Comparison of ENCODE assay signal across 9 cellular contexts in the genomic region with DNA sequence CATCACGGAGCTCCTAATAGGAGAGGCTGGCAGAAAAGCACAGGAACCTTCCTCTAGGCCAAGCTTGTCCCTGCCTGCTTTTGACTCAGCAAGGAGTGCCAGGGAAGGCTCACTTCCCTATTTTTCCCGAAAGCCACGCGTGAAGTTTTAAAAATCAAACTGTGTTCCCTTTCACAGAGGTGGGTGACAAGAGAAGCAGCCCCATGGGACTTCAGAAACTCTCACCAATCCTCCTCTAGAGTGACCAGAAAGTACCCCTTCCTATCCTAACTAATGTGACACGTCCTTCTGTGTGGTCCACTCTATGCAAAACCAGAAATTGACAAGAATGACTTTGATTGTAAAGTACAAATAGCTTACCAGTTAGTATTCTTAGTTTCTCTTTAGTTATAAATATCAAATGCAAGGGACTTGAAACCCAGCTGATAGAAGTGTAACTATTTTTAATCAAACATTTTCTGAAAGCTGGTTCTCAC. TPM values are rescaled to one million over a fixed set of nuclear protein-coding genes. Genes with fewer than 3 reads are reported as not detected.
DNase-seq lines count a peak whose midpoint lies in the region; ATAC-seq, FAIRE-seq and TF ChIP-seq lines count a peak whose summit lies in the region.
"Had no signal": no experiment of that assay in that cellular context is flagged by ENCODE, and none has a peak within 500 bp of the region (broad histone marks: within the 10 kb centered on the region; RNA-seq: fewer than 3 reads in every experiment).

No MANE protein-coding gene starts in this region.

- H3K27me3 Mint-ChIP-seq in CD4-positive, alpha-beta memory T cell: no peaks in the 10 kb centered on the region
- H3K27me3 Mint-ChIP-seq in naive thymus-derived CD8-positive, alpha-beta T cell: no peaks in the 10 kb centered on the region

- peaks cover 22 to 57% (median 38%) of the 10 kb centered on the region in 4 donors for H3K4me1 Mint-ChIP-seq in CD4-positive, alpha-beta memory T cell
- peaks cover 14 to 61% (median 40%) of the 10 kb centered on the region in 4 donors for H3K4me1 Mint-ChIP-seq in naive thymus-derived CD8-positive, alpha-beta T cell

- WGBS in pancreas, 2 donors: 91 to 93% methylated on average over 5 of the region's 5 CpGs

- H3K9me3 Mint-ChIP-seq in CD4-positive, alpha-beta memory T cell: no peaks in the 10 kb centered on the region
- no peaks in the 10 kb centered on the region for H3K9me3 Mint-ChIP-seq in naive thymus-derived CD8-positive, alpha-beta T cell

- no peak overlapping the region for H3K4me3 Mint-ChIP-seq in CD4-positive, alpha-beta memory T cell
- H3K4me3 Mint-ChIP-seq in naive thymus-derived CD8-positive, alpha-beta T cell: no peak overlapping the region

- no peak overlapping the region for H3K4me3 ChIP-seq in CD4-positive, alpha-beta memory T cell (ENCODE audit: low read length in 2 of 2)
- no peak overlapping the region for H3K4me3 ChIP-seq in pancreas

- peaks cover 16% of the 10 kb centered on the region for H3K36me3 ChIP-seq in CD4-positive, alpha-beta memory T cell (ENCODE audit: insufficient read depth, low read length)
- H3K36me3 ChIP-seq in pancreas: no peaks in the 10 kb centered on the region

- POLR2A ChIA-PET in CD4-positive, alpha-beta memory T cell (lab: Charles Lee; ENCODE audit: partially characterized antibody): interaction anchor here (1.5 kb wide), 1 partner anchor 15 kb away, joined by 4 read pairs; no protein-coding TSS in a partner anchor
- POLR2A ChIA-PET in naive thymus-derived CD8-positive, alpha-beta T cell (lab: Charles Lee): interaction anchor here (1.4 to 2.7 kb wide), 2 partner anchors 14 to 43 kb away, joined by 4 to 11 read pairs; no protein-coding TSS in a partner anchor

- intact Hi-C loops in CD4-positive, alpha-beta memory T cell (cut with micrococcal nuclease): no loop called here
- intact Hi-C loops in pancreas (cut with DNase I): no loop called here

- CTCF ChIA-PET in CD4-positive, alpha-beta memory T cell (lab: Charles Lee; ENCODE audit: partially characterized antibody): interaction anchor here (1.0 to 1.4 kb wide), 3 partner anchors 8 to 67 kb away, joined by 3 to 4 read pairs (median 3); no protein-coding TSS in a partner anchor

- H3K27ac ChIP-seq in CD4-positive, alpha-beta memory T cell (ENCODE audit: low read depth, low read length): no peak overlapping the region
- no peak overlapping the region for H3K27ac ChIP-seq in pancreas

- H3K9me3 ChIP-seq in CD4-positive, alpha-beta memory T cell (ENCODE audit: control insufficient read depth in 1 of 2, low read length in 2 of 2): no peaks in the 10 kb centered on the region
- no peaks in the 10 kb centered on the region for H3K9me3 ChIP-seq in pancreas

- DNase-seq in CD4-positive, alpha-beta memory T cell: no peak
- DNase-seq in GM19239 (ENCODE audit: insufficient read length, low spot score) (peak; percentile 16), SKM-1 (lab: John Stamatoyannopoulos, UW; ENCODE audit: unreplicated experiment) (no peak), pancreas (no peak)
- DNase-seq in naive thymus-derived CD8-positive, alpha-beta T cell: no peak
- DNase-seq in activated T-cell treated with anti-CD3 and anti-CD28 coated beads, Interleukin-2, amount 50 U/mL, for 48 hours: no peak
- DNase-seq: KBM-7 had no signal

- no peak for TF ChIP-seq CTCF in pancreas (IDR thresholded peaks at IDR 0.05)

- no peaks in the 10 kb centered on the region for H3K27me3 ChIP-seq in CD4-positive, alpha-beta memory T cell (ENCODE audit: insufficient read depth, low read length)
- H3K27me3 ChIP-seq in pancreas: no peaks in the 10 kb centered on the region

- ATAC-seq in HG02798 (IDR thresholded peaks at IDR 0.05; ENCODE audit: poor library complexity, unreplicated experiment): peak; percentile 87
- peak; percentile 82 for ATAC-seq in HG03571 (IDR thresholded peaks at IDR 0.05; ENCODE audit: unreplicated experiment)
- ATAC-seq in naive thymus-derived CD8-positive, alpha-beta T cell: no peak
- no peak for ATAC-seq in pancreas

- H3K36me3 Mint-ChIP-seq in CD4-positive, alpha-beta memory T cell: peaks cover 60 to 75% of the 10 kb centered on the region in 2 donors
- H3K36me3 Mint-ChIP-seq in naive thymus-derived CD8-positive, alpha-beta T cell: peaks cover 6 to 83% (median 35%) of the 10 kb centered on the region in 3 donors

- FAIRE-seq in GM19239 (lab: Jason Lieb, UNC) (peak; percentile 97), pancreas (lab: Jason Lieb, UNC) (no peak)

- H3K4me1 ChIP-seq in CD4-positive, alpha-beta memory T cell (ENCODE audit: insufficient read depth, low read length): peaks cover 10% of the 10 kb centered on the region
- H3K4me1 ChIP-seq in pancreas: no peaks in the 10 kb centered on the region

- H3K27ac Mint-ChIP-seq in CD4-positive, alpha-beta memory T cell: peak overlapping the region in 4 of 7 donors; percentile 9 to 56 (median 35)
- H3K27ac Mint-ChIP-seq in naive thymus-derived CD8-positive, alpha-beta T cell: peak overlapping the region in 3 of 10 donors; percentile 10 to 68 (median 31)

RNA-seq across cellular contexts. Expression of a gene that starts 41.9 kb away (rescaled TPM):
- 10 to 100 TPM; 79.8 to 84.9 TPM for total RNA-seq in CD4-positive, alpha-beta memory T cell
- polyA plus RNA-seq in CD4-positive, alpha-beta memory T cell: 10 to 100 TPM; 16.6 to 61.9 TPM
- total RNA-seq in naive thymus-derived CD8-positive, alpha-beta T cell: 100 to 1,000 TPM in 1 of 2 experiments, 10 to 100 TPM in 1; 91.5 to 101 TPM
- polyA plus RNA-seq in naive thymus-derived CD8-positive, alpha-beta T cell: 10 to 100 TPM; 27.5 to 82.2 (median 32.4) TPM
- 10 to 100 TPM; 11.5 to 33.5 (median 16.3) TPM for total RNA-seq in pancreas
- 10 to 100 TPM in 1 of 2 donors, 1 to 10 TPM in 1; 7.0 to 10.8 TPM for polyA plus RNA-seq in pancreas

Comparison
In these comparisons a context has a peak if more than half of its experiments do, and no peak if none do; other contexts are left out.
1. ATAC-seq: peak in HG02798 (single experiment) and HG03571 (single experiment); none in naive thymus-derived CD8-positive, alpha-beta T cell (0 of 2) and pancreas (0 of 4).